1 cellular context compared by ENCODE assay signal in the genomic region with DNA sequence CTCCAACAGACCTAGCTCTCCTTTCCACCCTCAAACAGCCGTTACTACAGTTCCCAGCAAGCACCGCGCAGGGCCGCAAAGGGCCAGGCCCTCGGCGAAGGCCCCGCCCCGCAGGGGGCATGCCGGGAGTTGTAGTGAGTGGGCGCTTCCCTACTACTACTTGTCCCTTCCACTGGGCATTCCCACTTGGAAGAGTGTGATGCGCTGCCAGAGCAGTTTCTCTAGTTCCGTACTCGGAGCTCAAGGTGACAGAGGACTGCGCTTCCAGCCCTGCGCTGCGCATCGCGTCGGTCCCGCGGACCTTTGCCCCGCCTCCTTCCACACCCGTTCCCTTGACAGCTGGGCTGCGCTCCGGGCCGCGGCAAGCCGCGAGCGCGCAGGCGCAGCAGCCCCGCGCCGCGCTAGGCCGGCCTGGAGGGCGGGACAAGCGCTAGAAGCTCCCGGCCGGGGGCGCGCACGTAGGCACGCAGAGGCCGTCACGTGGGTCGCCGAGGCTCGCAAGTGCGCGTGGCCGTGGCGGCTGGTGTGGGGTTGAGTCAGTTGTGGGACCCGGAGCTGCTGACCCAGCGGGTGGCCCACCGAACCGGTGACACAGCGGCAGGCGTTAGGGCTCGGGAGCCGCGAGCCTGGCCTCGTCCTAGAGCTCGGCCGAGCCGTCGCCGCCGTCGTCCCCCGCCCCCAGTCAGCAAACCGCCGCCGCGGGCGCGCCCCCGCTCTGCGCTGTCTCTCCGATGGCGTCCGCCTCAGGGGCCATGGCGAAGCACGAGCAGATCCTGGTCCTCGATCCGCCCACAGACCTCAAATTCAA.
A peak's percentile ranks its signal among the peaks of the same experiment; 100 is the strongest.
TF ChIP-seq lines count a peak whose summit lies in the region.

A gene with protein sequence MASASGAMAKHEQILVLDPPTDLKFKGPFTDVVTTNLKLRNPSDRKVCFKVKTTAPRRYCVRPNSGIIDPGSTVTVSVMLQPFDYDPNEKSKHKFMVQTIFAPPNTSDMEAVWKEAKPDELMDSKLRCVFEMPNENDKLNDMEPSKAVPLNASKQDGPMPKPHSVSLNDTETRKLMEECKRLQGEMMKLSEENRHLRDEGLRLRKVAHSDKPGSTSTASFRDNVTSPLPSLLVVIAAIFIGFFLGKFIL (plus strand): TSS at position 491 of the 808 bp plus-strand sequence. CDS start 241 bp downstream, at position 732.

TF ChIP-seq in WTC11, 78 proteins besides CTCF, POLR2A, EP300 and RAD21 (continued from another document and continues in another):
- TF ChIP-seq, protein P1, sequence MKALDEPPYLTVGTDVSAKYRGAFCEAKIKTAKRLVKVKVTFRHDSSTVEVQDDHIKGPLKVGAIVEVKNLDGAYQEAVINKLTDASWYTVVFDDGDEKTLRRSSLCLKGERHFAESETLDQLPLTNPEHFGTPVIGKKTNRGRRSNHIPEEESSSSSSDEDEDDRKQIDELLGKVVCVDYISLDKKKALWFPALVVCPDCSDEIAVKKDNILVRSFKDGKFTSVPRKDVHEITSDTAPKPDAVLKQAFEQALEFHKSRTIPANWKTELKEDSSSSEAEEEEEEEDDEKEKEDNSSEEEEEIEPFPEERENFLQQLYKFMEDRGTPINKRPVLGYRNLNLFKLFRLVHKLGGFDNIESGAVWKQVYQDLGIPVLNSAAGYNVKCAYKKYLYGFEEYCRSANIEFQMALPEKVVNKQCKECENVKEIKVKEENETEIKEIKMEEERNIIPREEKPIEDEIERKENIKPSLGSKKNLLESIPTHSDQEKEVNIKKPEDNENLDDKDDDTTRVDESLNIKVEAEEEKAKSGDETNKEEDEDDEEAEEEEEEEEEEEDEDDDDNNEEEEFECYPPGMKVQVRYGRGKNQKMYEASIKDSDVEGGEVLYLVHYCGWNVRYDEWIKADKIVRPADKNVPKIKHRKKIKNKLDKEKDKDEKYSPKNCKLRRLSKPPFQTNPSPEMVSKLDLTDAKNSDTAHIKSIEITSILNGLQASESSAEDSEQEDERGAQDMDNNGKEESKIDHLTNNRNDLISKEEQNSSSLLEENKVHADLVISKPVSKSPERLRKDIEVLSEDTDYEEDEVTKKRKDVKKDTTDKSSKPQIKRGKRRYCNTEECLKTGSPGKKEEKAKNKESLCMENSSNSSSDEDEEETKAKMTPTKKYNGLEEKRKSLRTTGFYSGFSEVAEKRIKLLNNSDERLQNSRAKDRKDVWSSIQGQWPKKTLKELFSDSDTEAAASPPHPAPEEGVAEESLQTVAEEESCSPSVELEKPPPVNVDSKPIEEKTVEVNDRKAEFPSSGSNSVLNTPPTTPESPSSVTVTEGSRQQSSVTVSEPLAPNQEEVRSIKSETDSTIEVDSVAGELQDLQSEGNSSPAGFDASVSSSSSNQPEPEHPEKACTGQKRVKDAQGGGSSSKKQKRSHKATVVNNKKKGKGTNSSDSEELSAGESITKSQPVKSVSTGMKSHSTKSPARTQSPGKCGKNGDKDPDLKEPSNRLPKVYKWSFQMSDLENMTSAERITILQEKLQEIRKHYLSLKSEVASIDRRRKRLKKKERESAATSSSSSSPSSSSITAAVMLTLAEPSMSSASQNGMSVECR (CRISPR knock-in tag; IDR thresholded peaks at IDR 0.05; ENCODE audit: borderline replicate concordance), result peak; percentile 55; the same call in 1 of the 2 replicates
- TF ChIP-seq, protein P2, sequence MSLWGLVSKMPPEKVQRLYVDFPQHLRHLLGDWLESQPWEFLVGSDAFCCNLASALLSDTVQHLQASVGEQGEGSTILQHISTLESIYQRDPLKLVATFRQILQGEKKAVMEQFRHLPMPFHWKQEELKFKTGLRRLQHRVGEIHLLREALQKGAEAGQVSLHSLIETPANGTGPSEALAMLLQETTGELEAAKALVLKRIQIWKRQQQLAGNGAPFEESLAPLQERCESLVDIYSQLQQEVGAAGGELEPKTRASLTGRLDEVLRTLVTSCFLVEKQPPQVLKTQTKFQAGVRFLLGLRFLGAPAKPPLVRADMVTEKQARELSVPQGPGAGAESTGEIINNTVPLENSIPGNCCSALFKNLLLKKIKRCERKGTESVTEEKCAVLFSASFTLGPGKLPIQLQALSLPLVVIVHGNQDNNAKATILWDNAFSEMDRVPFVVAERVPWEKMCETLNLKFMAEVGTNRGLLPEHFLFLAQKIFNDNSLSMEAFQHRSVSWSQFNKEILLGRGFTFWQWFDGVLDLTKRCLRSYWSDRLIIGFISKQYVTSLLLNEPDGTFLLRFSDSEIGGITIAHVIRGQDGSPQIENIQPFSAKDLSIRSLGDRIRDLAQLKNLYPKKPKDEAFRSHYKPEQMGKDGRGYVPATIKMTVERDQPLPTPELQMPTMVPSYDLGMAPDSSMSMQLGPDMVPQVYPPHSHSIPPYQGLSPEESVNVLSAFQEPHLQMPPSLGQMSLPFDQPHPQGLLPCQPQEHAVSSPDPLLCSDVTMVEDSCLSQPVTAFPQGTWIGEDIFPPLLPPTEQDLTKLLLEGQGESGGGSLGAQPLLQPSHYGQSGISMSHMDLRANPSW (CRISPR knock-in tag; conservative IDR thresholded peaks at IDR 0.05; ENCODE audit: low read depth), result no peak
- TF ChIP-seq, protein P3, sequence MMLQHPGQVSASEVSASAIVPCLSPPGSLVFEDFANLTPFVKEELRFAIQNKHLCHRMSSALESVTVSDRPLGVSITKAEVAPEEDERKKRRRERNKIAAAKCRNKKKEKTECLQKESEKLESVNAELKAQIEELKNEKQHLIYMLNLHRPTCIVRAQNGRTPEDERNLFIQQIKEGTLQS (CRISPR knock-in tag; conservative IDR thresholded peaks at IDR 0.05), result no peak
- TF ChIP-seq TEAD4 (CRISPR knock-in tag; IDR thresholded peaks at IDR 0.05), result 0 out of 2 replicates have a peak, but pooled peaks have one; percentile 40
- 0 out of 2 replicates have a peak, but pooled peaks have one; percentile 35 for TF ChIP-seq ETV6 (CRISPR knock-in tag; IDR thresholded peaks at IDR 0.05)
- TF ChIP-seq ZNF138 (CRISPR knock-in tag; conservative IDR thresholded peaks at IDR 0.05), result no peak
- TF ChIP-seq ZNF263 (CRISPR knock-in tag; IDR thresholded peaks at IDR 0.05; ENCODE audit: low read depth), result no peak
- TF ChIP-seq, protein P4, sequence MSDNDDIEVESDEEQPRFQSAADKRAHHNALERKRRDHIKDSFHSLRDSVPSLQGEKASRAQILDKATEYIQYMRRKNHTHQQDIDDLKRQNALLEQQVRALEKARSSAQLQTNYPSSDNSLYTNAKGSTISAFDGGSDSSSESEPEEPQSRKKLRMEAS (CRISPR knock-in tag; IDR thresholded peaks at IDR 0.05), result peak; percentile 69
- TF ChIP-seq FOXK1 (CRISPR knock-in tag; IDR thresholded peaks at IDR 0.05), result peak; percentile 60; the same call in 1 of the 2 replicates
- TF ChIP-seq ZNF121 (CRISPR knock-in tag; IDR thresholded peaks at IDR 0.05), result no peak
- TF ChIP-seq ELF4 (CRISPR knock-in tag; IDR thresholded peaks at IDR 0.05; ENCODE audit: low read depth), result 0 out of 2 replicates have a peak, but pooled peaks have one; percentile 71
- TF ChIP-seq, protein P5, sequence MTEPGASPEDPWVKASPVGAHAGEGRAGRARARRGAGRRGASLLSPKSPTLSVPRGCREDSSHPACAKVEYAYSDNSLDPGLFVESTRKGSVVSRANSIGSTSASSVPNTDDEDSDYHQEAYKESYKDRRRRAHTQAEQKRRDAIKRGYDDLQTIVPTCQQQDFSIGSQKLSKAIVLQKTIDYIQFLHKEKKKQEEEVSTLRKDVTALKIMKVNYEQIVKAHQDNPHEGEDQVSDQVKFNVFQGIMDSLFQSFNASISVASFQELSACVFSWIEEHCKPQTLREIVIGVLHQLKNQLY (CRISPR knock-in tag; IDR thresholded peaks at IDR 0.05), result no peak
- TF ChIP-seq ZNF219 (CRISPR knock-in tag; IDR thresholded peaks at IDR 0.05; ENCODE audit: borderline replicate concordance), result no peak; the same call in 1 of the 2 replicates
- no peak for TF ChIP-seq NR1H2 (CRISPR knock-in tag; IDR thresholded peaks at IDR 0.05)
- TF ChIP-seq ZNF232 (CRISPR knock-in tag; IDR thresholded peaks at IDR 0.05), result peak; percentile 67; the same call in 1 of the 2 replicates
- no peak for TF ChIP-seq EMX1 (CRISPR knock-in tag; IDR thresholded peaks at IDR 0.05)
- TF ChIP-seq CREM (CRISPR knock-in tag; IDR thresholded peaks at IDR 0.05), result no peak; the same call in 1 of the 2 replicates
- TF ChIP-seq MYBL2 (CRISPR knock-in tag; IDR thresholded peaks at IDR 0.05), result peak; percentile 34; the same call in 1 of the 2 replicates
- TF ChIP-seq, protein P6, sequence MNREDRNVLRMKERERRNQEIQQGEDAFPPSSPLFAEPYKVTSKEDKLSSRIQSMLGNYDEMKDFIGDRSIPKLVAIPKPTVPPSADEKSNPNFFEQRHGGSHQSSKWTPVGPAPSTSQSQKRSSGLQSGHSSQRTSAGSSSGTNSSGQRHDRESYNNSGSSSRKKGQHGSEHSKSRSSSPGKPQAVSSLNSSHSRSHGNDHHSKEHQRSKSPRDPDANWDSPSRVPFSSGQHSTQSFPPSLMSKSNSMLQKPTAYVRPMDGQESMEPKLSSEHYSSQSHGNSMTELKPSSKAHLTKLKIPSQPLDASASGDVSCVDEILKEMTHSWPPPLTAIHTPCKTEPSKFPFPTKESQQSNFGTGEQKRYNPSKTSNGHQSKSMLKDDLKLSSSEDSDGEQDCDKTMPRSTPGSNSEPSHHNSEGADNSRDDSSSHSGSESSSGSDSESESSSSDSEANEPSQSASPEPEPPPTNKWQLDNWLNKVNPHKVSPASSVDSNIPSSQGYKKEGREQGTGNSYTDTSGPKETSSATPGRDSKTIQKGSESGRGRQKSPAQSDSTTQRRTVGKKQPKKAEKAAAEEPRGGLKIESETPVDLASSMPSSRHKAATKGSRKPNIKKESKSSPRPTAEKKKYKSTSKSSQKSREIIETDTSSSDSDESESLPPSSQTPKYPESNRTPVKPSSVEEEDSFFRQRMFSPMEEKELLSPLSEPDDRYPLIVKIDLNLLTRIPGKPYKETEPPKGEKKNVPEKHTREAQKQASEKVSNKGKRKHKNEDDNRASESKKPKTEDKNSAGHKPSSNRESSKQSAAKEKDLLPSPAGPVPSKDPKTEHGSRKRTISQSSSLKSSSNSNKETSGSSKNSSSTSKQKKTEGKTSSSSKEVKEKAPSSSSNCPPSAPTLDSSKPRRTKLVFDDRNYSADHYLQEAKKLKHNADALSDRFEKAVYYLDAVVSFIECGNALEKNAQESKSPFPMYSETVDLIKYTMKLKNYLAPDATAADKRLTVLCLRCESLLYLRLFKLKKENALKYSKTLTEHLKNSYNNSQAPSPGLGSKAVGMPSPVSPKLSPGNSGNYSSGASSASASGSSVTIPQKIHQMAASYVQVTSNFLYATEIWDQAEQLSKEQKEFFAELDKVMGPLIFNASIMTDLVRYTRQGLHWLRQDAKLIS (CRISPR knock-in tag; IDR thresholded peaks at IDR 0.05; ENCODE audit: borderline replicate concordance), result no peak
- no peak for TF ChIP-seq ZNF396 (CRISPR knock-in tag; IDR thresholded peaks at IDR 0.05; ENCODE audit: borderline replicate concordance)
- TF ChIP-seq ZNF317 (CRISPR knock-in tag; IDR thresholded peaks at IDR 0.05; ENCODE audit: borderline replicate concordance, low read depth), result no peak
- TF ChIP-seq, protein P7, sequence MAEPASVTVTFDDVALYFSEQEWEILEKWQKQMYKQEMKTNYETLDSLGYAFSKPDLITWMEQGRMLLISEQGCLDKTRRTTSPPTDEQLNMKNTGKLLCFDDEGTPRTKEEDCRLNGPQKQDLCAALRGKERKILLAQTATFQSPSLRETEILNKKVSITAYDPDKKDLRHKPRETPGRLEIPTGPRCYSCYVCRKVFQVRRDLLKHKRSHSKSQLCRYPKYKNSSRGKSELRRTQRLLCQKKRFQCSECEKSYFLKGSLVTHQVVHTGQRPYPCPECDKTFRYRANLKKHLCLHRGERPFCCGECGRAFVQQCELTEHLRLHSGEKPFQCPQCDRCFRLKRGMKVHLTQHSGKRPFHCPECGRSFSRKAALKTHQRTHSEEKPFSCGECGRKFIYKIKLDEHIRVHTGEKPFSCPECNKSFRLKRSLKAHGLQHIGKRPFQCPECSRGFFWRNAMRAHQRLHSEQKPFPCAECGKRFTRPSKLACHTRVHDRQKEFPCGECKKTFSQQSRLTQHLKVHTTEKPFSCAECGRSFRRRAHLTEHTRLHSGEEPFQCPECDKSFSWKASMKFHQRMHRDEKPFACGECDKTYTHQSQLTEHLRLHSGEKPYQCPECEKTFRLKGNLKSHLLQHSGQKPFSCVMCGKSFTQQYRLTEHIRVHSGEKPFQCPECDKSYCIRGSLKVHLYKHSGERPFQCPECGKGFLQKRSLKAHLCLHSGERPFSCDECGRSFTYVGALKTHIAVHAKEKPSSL (CRISPR knock-in tag; conservative IDR thresholded peaks at IDR 0.05), result no peak
- no peak for TF ChIP-seq ESRRA (CRISPR knock-in tag; IDR thresholded peaks at IDR 0.05; ENCODE audit: borderline replicate concordance)
- TF ChIP-seq, protein P8, sequence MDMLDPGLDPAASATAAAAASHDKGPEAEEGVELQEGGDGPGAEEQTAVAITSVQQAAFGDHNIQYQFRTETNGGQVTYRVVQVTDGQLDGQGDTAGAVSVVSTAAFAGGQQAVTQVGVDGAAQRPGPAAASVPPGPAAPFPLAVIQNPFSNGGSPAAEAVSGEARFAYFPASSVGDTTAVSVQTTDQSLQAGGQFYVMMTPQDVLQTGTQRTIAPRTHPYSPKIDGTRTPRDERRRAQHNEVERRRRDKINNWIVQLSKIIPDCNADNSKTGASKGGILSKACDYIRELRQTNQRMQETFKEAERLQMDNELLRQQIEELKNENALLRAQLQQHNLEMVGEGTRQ (CRISPR knock-in tag; IDR thresholded peaks at IDR 0.05), result peak; percentile 98
- TF ChIP-seq, protein P9, sequence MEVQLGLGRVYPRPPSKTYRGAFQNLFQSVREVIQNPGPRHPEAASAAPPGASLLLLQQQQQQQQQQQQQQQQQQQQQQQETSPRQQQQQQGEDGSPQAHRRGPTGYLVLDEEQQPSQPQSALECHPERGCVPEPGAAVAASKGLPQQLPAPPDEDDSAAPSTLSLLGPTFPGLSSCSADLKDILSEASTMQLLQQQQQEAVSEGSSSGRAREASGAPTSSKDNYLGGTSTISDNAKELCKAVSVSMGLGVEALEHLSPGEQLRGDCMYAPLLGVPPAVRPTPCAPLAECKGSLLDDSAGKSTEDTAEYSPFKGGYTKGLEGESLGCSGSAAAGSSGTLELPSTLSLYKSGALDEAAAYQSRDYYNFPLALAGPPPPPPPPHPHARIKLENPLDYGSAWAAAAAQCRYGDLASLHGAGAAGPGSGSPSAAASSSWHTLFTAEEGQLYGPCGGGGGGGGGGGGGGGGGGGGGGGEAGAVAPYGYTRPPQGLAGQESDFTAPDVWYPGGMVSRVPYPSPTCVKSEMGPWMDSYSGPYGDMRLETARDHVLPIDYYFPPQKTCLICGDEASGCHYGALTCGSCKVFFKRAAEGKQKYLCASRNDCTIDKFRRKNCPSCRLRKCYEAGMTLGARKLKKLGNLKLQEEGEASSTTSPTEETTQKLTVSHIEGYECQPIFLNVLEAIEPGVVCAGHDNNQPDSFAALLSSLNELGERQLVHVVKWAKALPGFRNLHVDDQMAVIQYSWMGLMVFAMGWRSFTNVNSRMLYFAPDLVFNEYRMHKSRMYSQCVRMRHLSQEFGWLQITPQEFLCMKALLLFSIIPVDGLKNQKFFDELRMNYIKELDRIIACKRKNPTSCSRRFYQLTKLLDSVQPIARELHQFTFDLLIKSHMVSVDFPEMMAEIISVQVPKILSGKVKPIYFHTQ (CRISPR knock-in tag; IDR thresholded peaks at IDR 0.05), result no peak
- TF ChIP-seq TEAD1 (CRISPR knock-in tag; IDR thresholded peaks at IDR 0.05), result no peak; the same call in 1 of the 2 replicates
- TF ChIP-seq, protein P10, sequence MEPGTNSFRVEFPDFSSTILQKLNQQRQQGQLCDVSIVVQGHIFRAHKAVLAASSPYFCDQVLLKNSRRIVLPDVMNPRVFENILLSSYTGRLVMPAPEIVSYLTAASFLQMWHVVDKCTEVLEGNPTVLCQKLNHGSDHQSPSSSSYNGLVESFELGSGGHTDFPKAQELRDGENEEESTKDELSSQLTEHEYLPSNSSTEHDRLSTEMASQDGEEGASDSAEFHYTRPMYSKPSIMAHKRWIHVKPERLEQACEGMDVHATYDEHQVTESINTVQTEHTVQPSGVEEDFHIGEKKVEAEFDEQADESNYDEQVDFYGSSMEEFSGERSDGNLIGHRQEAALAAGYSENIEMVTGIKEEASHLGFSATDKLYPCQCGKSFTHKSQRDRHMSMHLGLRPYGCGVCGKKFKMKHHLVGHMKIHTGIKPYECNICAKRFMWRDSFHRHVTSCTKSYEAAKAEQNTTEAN (CRISPR knock-in tag; IDR thresholded peaks at IDR 0.05), result no peak
- TF ChIP-seq NR2C2 (CRISPR knock-in tag; IDR thresholded peaks at IDR 0.05), result no peak
